In genomic region chr6:37302086-37302686, GRCh38 we compare ENCODE assay signal across 1 cellular context.
TF ChIP-seq lines count a peak whose summit lies in the region.

No MANE protein-coding gene starts in this region.

TF ChIP-seq in K562, 482 proteins besides CTCF, POLR2A, EP300 and RAD21 (continued from another document and continues in another):
- TF ChIP-seq CHD2 (IDR thresholded peaks at IDR 0.05; ENCODE audit: low read depth, low read length), result no peak
- peak; percentile 100 for TF ChIP-seq SMARCA4 (IDR thresholded peaks at IDR 0.05)
- peak; percentile 98 for TF ChIP-seq HEY1 (CRISPR knock-in tag; IDR thresholded peaks at IDR 0.05; ENCODE audit: borderline replicate concordance)
- peak; percentile 59 for TF ChIP-seq ZNF384 (IDR thresholded peaks at IDR 0.05; ENCODE audit: low read depth, low read length)
- TF ChIP-seq HDAC3 (IDR thresholded peaks at IDR 0.05; ENCODE audit: borderline replicate concordance, partially characterized antibody), result peak; percentile 99
- peak in 1 of 2 experiments; percentile 87; a peak in 2 of 4 replicates for TF ChIP-seq MLLT1 (IDR thresholded peaks at IDR 0.05)
- no peak for TF ChIP-seq STAT6 (CRISPR knock-in tag; IDR thresholded peaks at IDR 0.05)
- 0 out of 2 replicates have a peak, but pooled peaks have one; percentile 42 for TF ChIP-seq HDAC8 (tag; IDR thresholded peaks at IDR 0.05)
- TF ChIP-seq ZNF274 (IDR thresholded peaks at IDR 0.05; ENCODE audit: borderline replicate concordance, low read depth, low read length), result peak; percentile 90; the same call in 1 of the 2 replicates
- TF ChIP-seq PTBP1 (IDR thresholded peaks at IDR 0.05; ENCODE audit: low read depth, low read length), result no peak
- peak; percentile 36; the same call in 1 of the 2 replicates for TF ChIP-seq POLR2H (tag; IDR thresholded peaks at IDR 0.05; ENCODE audit: low read depth)
- TF ChIP-seq PHF21A (IDR thresholded peaks at IDR 0.05; ENCODE audit: borderline replicate concordance, low read depth), result no peak
- peak; percentile 67; the same call in 1 of the 2 replicates for TF ChIP-seq DDX20 (tag; IDR thresholded peaks at IDR 0.05; ENCODE audit: low read depth)
- no peak for TF ChIP-seq PURB (CRISPR knock-in tag; IDR thresholded peaks at IDR 0.05; ENCODE audit: low read depth)
- TF ChIP-seq EZH2 (IDR thresholded peaks at IDR 0.05; ENCODE audit: borderline replicate concordance, low read depth, low read length), result no peak; the same call in 1 of the 2 replicates
- TF ChIP-seq RHOXF2B (CRISPR knock-in tag; conservative IDR thresholded peaks at IDR 0.05), result peak; percentile 85; the same call in 1 of the 2 replicates
- TF ChIP-seq JUNB (CRISPR knock-in tag; conservative IDR thresholded peaks at IDR 0.05), result no peak
- TF ChIP-seq HOXB6 (CRISPR knock-in tag; IDR thresholded peaks at IDR 0.05; ENCODE audit: borderline replicate concordance), result no peak
- TF ChIP-seq GATAD2B (IDR thresholded peaks at IDR 0.05; ENCODE audit: borderline replicate concordance), result peak; percentile 98
- no peak for TF ChIP-seq ESRRB (CRISPR knock-in tag; IDR thresholded peaks at IDR 0.05; ENCODE audit: borderline replicate concordance)
- peak; percentile 89 for TF ChIP-seq RNF2 (IDR thresholded peaks at IDR 0.05)
- 0 out of 2 replicates have a peak, but pooled peaks have one; percentile 18 for TF ChIP-seq CGGBP1 (CRISPR knock-in tag; IDR thresholded peaks at IDR 0.05)
- TF ChIP-seq ZNF140 (CRISPR knock-in tag; IDR thresholded peaks at IDR 0.05), result no peak
- no peak; the same call in 1 of the 2 replicates for TF ChIP-seq ZFP1 (CRISPR knock-in tag; IDR thresholded peaks at IDR 0.05)
- no peak for TF ChIP-seq RERE (CRISPR knock-in tag; IDR thresholded peaks at IDR 0.05; ENCODE audit: borderline replicate concordance)
- no peak for TF ChIP-seq ZNF212 (CRISPR knock-in tag; IDR thresholded peaks at IDR 0.05)
- no peak for TF ChIP-seq FOXP4 (CRISPR knock-in tag; IDR thresholded peaks at IDR 0.05; ENCODE audit: borderline replicate concordance)
- peak in 1 of 2 experiments; percentile 99 for TF ChIP-seq AFF1 (IDR thresholded peaks at IDR 0.05; ENCODE audit: low read depth in 1 of 2, partially characterized antibody in 2 of 2)
- TF ChIP-seq SRF (CRISPR knock-in tag; IDR thresholded peaks at IDR 0.05), result no peak
- TF ChIP-seq GTF2F1 (IDR thresholded peaks at IDR 0.05; ENCODE audit: low read depth, low read length), result no peak
- TF ChIP-seq PCBP2 (IDR thresholded peaks at IDR 0.05; ENCODE audit: low read depth, low read length, poor library complexity, severe bottlenecking), result no peak
- TF ChIP-seq NBN (IDR thresholded peaks at IDR 0.05; ENCODE audit: low read depth), result peak; percentile 99
- no peak for TF ChIP-seq USF1 (CRISPR knock-in tag; IDR thresholded peaks at IDR 0.05)
- TF ChIP-seq CREB1 (IDR thresholded peaks at IDR 0.05), result peak; percentile 83
- no peak for TF ChIP-seq CREB1 (CRISPR knock-in tag; IDR thresholded peaks at IDR 0.05)
- TF ChIP-seq JUND (IDR thresholded peaks at IDR 0.05; ENCODE audit: borderline replicate concordance, low read depth, low read length), result peak; percentile 93
- TF ChIP-seq JUND (tag; IDR thresholded peaks at IDR 0.05; ENCODE audit: borderline replicate concordance, low read depth, low read length), result peak; percentile 80; the same call in 2 of the 3 replicates
- TF ChIP-seq RFX7 (CRISPR knock-in tag; IDR thresholded peaks at IDR 0.05), result 0 out of 2 replicates have a peak, but pooled peaks have one; percentile 37
- TF ChIP-seq ZKSCAN3 (CRISPR knock-in tag; IDR thresholded peaks at IDR 0.05), result no peak
- TF ChIP-seq ZNF551 (CRISPR knock-in tag; IDR thresholded peaks at IDR 0.05), result no peak
- TF ChIP-seq TGIF2 (CRISPR knock-in tag; IDR thresholded peaks at IDR 0.05), result no peak
- no peak for TF ChIP-seq DLX4 (CRISPR knock-in tag; IDR thresholded peaks at IDR 0.05)
- TF ChIP-seq MBD1 (CRISPR knock-in tag; IDR thresholded peaks at IDR 0.05), result no peak
